Comparison of ENCODE assay signal across 2 cellular contexts in the genomic region with DNA sequence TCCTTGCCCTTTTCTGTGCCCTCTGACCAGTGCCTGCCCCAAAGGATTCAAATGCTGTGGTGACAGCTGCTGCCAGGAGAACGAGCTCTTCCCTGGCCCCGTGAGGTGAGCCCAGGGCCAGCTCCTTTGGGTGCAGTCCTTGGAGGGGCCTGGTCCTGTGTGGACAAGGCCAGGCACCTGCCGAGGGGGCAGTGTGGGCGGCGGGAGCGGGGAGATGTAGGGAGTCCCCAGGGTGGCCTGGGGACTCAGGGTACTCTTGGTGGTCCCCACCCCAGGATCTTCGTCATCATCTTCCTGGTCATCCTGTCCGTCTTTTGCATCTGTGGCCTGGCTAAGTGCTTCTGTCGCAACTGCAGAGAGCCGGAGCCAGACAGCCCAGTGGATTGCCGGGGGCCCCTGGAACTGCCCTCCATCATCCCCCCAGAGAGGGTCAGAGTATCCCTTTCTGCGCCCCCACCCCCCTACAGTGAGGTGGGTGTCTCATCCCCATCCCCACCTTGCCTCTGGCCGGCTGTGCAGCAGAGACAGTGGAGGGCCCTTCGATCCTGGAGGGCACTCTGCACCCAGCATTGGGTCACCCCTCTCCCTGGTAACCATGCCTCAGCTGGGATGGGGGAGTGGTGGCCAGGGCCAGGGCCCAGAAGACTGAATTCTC.
TF ChIP-seq lines count a peak whose summit lies in the region.

No MANE protein-coding gene starts in this region.

TF ChIP-seq in HCT116, 20 proteins besides CTCF, POLR2A, EP300 and RAD21 (continued from another document):
- TF ChIP-seq JUND (IDR thresholded peaks at IDR 0.05) = no peak
- no peak for TF ChIP-seq CBX3 (IDR thresholded peaks at IDR 0.05; ENCODE audit: low read depth)
- TF ChIP-seq, protein P1, sequence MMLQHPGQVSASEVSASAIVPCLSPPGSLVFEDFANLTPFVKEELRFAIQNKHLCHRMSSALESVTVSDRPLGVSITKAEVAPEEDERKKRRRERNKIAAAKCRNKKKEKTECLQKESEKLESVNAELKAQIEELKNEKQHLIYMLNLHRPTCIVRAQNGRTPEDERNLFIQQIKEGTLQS (IDR thresholded peaks at IDR 0.05) = no peak
- TF ChIP-seq, protein P2, sequence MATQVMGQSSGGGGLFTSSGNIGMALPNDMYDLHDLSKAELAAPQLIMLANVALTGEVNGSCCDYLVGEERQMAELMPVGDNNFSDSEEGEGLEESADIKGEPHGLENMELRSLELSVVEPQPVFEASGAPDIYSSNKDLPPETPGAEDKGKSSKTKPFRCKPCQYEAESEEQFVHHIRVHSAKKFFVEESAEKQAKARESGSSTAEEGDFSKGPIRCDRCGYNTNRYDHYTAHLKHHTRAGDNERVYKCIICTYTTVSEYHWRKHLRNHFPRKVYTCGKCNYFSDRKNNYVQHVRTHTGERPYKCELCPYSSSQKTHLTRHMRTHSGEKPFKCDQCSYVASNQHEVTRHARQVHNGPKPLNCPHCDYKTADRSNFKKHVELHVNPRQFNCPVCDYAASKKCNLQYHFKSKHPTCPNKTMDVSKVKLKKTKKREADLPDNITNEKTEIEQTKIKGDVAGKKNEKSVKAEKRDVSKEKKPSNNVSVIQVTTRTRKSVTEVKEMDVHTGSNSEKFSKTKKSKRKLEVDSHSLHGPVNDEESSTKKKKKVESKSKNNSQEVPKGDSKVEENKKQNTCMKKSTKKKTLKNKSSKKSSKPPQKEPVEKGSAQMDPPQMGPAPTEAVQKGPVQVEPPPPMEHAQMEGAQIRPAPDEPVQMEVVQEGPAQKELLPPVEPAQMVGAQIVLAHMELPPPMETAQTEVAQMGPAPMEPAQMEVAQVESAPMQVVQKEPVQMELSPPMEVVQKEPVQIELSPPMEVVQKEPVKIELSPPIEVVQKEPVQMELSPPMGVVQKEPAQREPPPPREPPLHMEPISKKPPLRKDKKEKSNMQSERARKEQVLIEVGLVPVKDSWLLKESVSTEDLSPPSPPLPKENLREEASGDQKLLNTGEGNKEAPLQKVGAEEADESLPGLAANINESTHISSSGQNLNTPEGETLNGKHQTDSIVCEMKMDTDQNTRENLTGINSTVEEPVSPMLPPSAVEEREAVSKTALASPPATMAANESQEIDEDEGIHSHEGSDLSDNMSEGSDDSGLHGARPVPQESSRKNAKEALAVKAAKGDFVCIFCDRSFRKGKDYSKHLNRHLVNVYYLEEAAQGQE (IDR thresholded peaks at IDR 0.05; ENCODE audit: low read depth) = no peak
- no peak for TF ChIP-seq ELF1 (IDR thresholded peaks at IDR 0.05; ENCODE audit: borderline replicate concordance, low read depth)
- TF ChIP-seq SRF (IDR thresholded peaks at IDR 0.05; ENCODE audit: low read depth) = no peak
- TF ChIP-seq, protein P3, sequence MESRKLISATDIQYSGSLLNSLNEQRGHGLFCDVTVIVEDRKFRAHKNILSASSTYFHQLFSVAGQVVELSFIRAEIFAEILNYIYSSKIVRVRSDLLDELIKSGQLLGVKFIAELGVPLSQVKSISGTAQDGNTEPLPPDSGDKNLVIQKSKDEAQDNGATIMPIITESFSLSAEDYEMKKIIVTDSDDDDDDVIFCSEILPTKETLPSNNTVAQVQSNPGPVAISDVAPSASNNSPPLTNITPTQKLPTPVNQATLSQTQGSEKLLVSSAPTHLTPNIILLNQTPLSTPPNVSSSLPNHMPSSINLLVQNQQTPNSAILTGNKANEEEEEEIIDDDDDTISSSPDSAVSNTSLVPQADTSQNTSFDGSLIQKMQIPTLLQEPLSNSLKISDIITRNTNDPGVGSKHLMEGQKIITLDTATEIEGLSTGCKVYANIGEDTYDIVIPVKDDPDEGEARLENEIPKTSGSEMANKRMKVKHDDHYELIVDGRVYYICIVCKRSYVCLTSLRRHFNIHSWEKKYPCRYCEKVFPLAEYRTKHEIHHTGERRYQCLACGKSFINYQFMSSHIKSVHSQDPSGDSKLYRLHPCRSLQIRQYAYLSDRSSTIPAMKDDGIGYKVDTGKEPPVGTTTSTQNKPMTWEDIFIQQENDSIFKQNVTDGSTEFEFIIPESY (IDR thresholded peaks at IDR 0.05; ENCODE audit: extremely low read depth, insufficient replicate concordance, low read length) = no peak
- no peak for TF ChIP-seq EZH2phosphoT487 (IDR thresholded peaks at IDR 0.05; ENCODE audit: borderline replicate concordance)

TF ChIP-seq in SK-N-SH treated with all-trans-retinoic acid at 6 μM for 48 hours, 23 proteins besides CTCF, POLR2A, EP300 and RAD21 (continued from another document):
- TF ChIP-seq ISL1 (CRISPR knock-in tag; IDR thresholded peaks at IDR 0.05) = no peak
- no peak for TF ChIP-seq ZFP30 (CRISPR knock-in tag; IDR thresholded peaks at IDR 0.05)
- TF ChIP-seq ZNF565 (CRISPR knock-in tag; conservative IDR thresholded peaks at IDR 0.05; ENCODE audit: low read depth) = no peak
- TF ChIP-seq BACH2 (CRISPR knock-in tag; IDR thresholded peaks at IDR 0.05; ENCODE audit: borderline replicate concordance) = no peak
- no peak for TF ChIP-seq ARNTL (CRISPR knock-in tag; IDR thresholded peaks at IDR 0.05; ENCODE audit: borderline replicate concordance, low read depth)
- TF ChIP-seq, protein P4, sequence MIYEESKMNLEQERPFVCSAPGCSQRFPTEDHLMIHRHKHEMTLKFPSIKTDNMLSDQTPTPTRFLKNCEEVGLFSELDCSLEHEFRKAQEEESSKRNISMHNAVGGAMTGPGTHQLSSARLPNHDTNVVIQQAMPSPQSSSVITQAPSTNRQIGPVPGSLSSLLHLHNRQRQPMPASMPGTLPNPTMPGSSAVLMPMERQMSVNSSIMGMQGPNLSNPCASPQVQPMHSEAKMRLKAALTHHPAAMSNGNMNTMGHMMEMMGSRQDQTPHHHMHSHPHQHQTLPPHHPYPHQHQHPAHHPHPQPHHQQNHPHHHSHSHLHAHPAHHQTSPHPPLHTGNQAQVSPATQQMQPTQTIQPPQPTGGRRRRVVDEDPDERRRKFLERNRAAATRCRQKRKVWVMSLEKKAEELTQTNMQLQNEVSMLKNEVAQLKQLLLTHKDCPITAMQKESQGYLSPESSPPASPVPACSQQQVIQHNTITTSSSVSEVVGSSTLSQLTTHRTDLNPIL (CRISPR knock-in tag; IDR thresholded peaks at IDR 0.05; ENCODE audit: low read depth) = no peak
- TF ChIP-seq CSDC2 (CRISPR knock-in tag; IDR thresholded peaks at IDR 0.05) = no peak
TF ChIP-seq in SK-N-SH treated with all-trans-retinoic acid at 6 μM for 48 hours: peak in this region for 0.
